Comparison of ENCODE assay signal across 29 cellular contexts in genomic region chr1:3031401-3032221, GRCh38. TPM values are rescaled to one million over a fixed set of nuclear protein-coding genes. Genes with fewer than 3 reads are reported as not detected.
DNase-seq lines count a peak whose midpoint lies in the region; ATAC-seq and TF ChIP-seq lines count a peak whose summit lies in the region.
"Had no signal": no experiment of that assay in that cellular context is flagged by ENCODE, and none has a peak within 500 bp of the region (broad histone marks: within the 10 kb centered on the region; RNA-seq: fewer than 3 reads in every experiment).

No MANE protein-coding gene starts in this region.

- no peak overlapping the region for H3K27ac Mint-ChIP-seq in activated T-cell treated with anti-CD3 and anti-CD28 coated beads, Interleukin-2, amount 50 U/mL, for 24 hours
- H3K27ac Mint-ChIP-seq in osteocyte (ENCODE audit: unreplicated experiment), result no peak overlapping the region
- H3K27ac Mint-ChIP-seq: activated naive CD8-positive, alpha-beta T cell; stimulated activated naive CD8-positive, alpha-beta T cell treated with anti-CD3 and anti-CD28 coated beads, Interleukin-15, Interleukin-2, amounts not matched to agents 100 ng/mL and 50 ng/mL, for 24 hours had no signal

- H3K9me3 ChIP-seq in tibial artery (no peaks in the 10 kb centered on the region), GM23248 (ENCODE audit: low read depth) (no peaks in the 10 kb centered on the region)
- H3K9me3 ChIP-seq: BE2C, heart left ventricle, pancreas, uterus had no signal

- in situ Hi-C loops in GM23248 (cut with MboI), result no loop called here

- no peaks in the 10 kb centered on the region for H3K27me3 Mint-ChIP-seq in activated T-cell treated with anti-CD3 and anti-CD28 coated beads, Interleukin-2, amount 50 U/mL, for 24 hours
- peaks cover 4% of the 10 kb centered on the region for H3K27me3 Mint-ChIP-seq in activated T-cell treated with anti-CD3 and anti-CD28 coated beads, Interleukin-2, amount 50 U/mL, for 4 hours (ENCODE audit: low read depth)
- H3K27me3 Mint-ChIP-seq in osteocyte (ENCODE audit: unreplicated experiment), result no peaks in the 10 kb centered on the region
- H3K27me3 Mint-ChIP-seq: activated naive CD8-positive, alpha-beta T cell; brain; stimulated activated naive CD8-positive, alpha-beta T cell treated with anti-CD3 and anti-CD28 coated beads, Interleukin-15, Interleukin-2, amounts not matched to agents 100 ng/mL and 50 ng/mL, for 24 hours had no signal

- peak; percentile 24 for DNase-seq in activated T-cell treated with anti-CD3 and anti-CD28 coated beads, Interleukin-2, amount 50 U/mL, for 24 hours
- no peak for DNase-seq in activated T-cell treated with anti-CD3 and anti-CD28 coated beads, Interleukin-2, amount 50 U/mL, for 4 hours
- DNase-seq in dorsolateral prefrontal cortex (peak in 6 of 10 donors; percentile 33 to 62 (median 48)), osteocyte (ENCODE audit: extremely low spot score, unreplicated experiment) (peak; percentile 84), tibial artery (peak; percentile 73 to 79), GM23248 (no peak), NAMALWA (ENCODE audit: low spot score) (no peak)
- DNase-seq: activated CD4-positive, CD25-positive, alpha-beta regulatory T cell; activated CD8-positive, alpha-beta T cell treated with anti-CD3 and anti-CD28 coated beads, Interleukin-2, amount 10 ng/mL, durations not matched to agents 7 days and 5 days; BE2C; NCI-H1436; NCI-H526; RPMI8226; stimulated activated CD4-positive, alpha-beta T cell treated with anti-CD3 and anti-CD28 coated beads, Interleukin-2, amount 100 ng/mL, for 48 hours; T-helper 9 cell; uterus had no signal

- H3K9ac ChIP-seq in GM23248, result no peak overlapping the region

- no peaks in the 10 kb centered on the region for H3K79me2 ChIP-seq in GM23248 (ENCODE audit: insufficient read depth)

- no peaks in the 10 kb centered on the region for H3K36me3 Mint-ChIP-seq in activated T-cell treated with anti-CD3 and anti-CD28 coated beads, Interleukin-2, amount 50 U/mL, for 24 hours (ENCODE audit: low read depth)
- H3K36me3 Mint-ChIP-seq in activated T-cell treated with anti-CD3 and anti-CD28 coated beads, Interleukin-2, amount 50 U/mL, for 4 hours (ENCODE audit: insufficient read depth), result no peaks in the 10 kb centered on the region
- no peaks in the 10 kb centered on the region for H3K36me3 Mint-ChIP-seq in osteocyte (ENCODE audit: unreplicated experiment)
- H3K36me3 Mint-ChIP-seq: activated naive CD8-positive, alpha-beta T cell; brain had no signal

- no peaks in the 10 kb centered on the region for H3K36me3 ChIP-seq in tibial artery
- H3K36me3 ChIP-seq in GM23248 (ENCODE audit: low read depth), result no peaks in the 10 kb centered on the region
- H3K36me3 ChIP-seq: BE2C, heart left ventricle, pancreas, uterus had no signal

- H3K4me3 Mint-ChIP-seq in activated T-cell treated with anti-CD3 and anti-CD28 coated beads, Interleukin-2, amount 50 U/mL, for 24 hours, result no peak overlapping the region
- H3K4me3 Mint-ChIP-seq in activated T-cell treated with anti-CD3 and anti-CD28 coated beads, Interleukin-2, amount 50 U/mL, for 4 hours, result no peak overlapping the region
- H3K4me3 Mint-ChIP-seq in osteocyte (ENCODE audit: unreplicated experiment), result no peak overlapping the region
- H3K4me3 Mint-ChIP-seq: activated CD8-positive, alpha-beta T cell treated with anti-CD3 and anti-CD28 coated beads, Interleukin-2, amount 10 ng/mL, durations not matched to agents 7 days and 5 days; activated naive CD8-positive, alpha-beta T cell; brain; stimulated activated naive CD8-positive, alpha-beta T cell treated with anti-CD3 and anti-CD28 coated beads, Interleukin-15, Interleukin-2, amounts not matched to agents 100 ng/mL and 50 ng/mL, for 24 hours had no signal

- H4K20me1 ChIP-seq in GM23248 (ENCODE audit: insufficient read depth), result no peaks in the 10 kb centered on the region

- H3F3A ChIP-seq in GM23248 (ENCODE audit: insufficient read depth), result no peaks in the 10 kb centered on the region

- peaks cover 19% of the 10 kb centered on the region for H3K4me1 Mint-ChIP-seq in activated T-cell treated with anti-CD3 and anti-CD28 coated beads, Interleukin-2, amount 50 U/mL, for 24 hours (ENCODE audit: low read depth)
- peaks cover 21% of the 10 kb centered on the region for H3K4me1 Mint-ChIP-seq in activated T-cell treated with anti-CD3 and anti-CD28 coated beads, Interleukin-2, amount 50 U/mL, for 4 hours (ENCODE audit: low read depth)
- no peaks in the 10 kb centered on the region for H3K4me1 Mint-ChIP-seq in osteocyte (ENCODE audit: unreplicated experiment)

- no peak overlapping the region for H3K4me2 ChIP-seq in GM23248 (ENCODE audit: unreplicated experiment)

- H3K9me3 Mint-ChIP-seq in activated T-cell treated with anti-CD3 and anti-CD28 coated beads, Interleukin-2, amount 50 U/mL, for 24 hours, result no peaks in the 10 kb centered on the region
- no peaks in the 10 kb centered on the region for H3K9me3 Mint-ChIP-seq in activated T-cell treated with anti-CD3 and anti-CD28 coated beads, Interleukin-2, amount 50 U/mL, for 4 hours
- no peaks in the 10 kb centered on the region for H3K9me3 Mint-ChIP-seq in osteocyte (ENCODE audit: unreplicated experiment)
- H3K9me3 Mint-ChIP-seq: stimulated activated naive CD8-positive, alpha-beta T cell treated with anti-CD3 and anti-CD28 coated beads, Interleukin-15, Interleukin-2, amounts not matched to agents 100 ng/mL and 50 ng/mL, for 24 hours had no signal

- H3K27ac ChIP-seq in dorsolateral prefrontal cortex, result peak overlapping the region; percentile 20 to 97 (median 86)
- H3K27ac ChIP-seq in tibial artery, result no peak overlapping the region
- H3K27ac ChIP-seq in GM23248, result no peak overlapping the region
- H3K27ac ChIP-seq: coronary artery, heart left ventricle, pancreas, skin epidermis, uterus had no signal

- H3K27me3 ChIP-seq in dorsolateral prefrontal cortex (peaks cover 0 to 24% (median 0%) of the 10 kb centered on the region in 45 donors), tibial artery (peaks cover 0 to 55% of the 10 kb centered on the region in 2 donors), GM23248 (replicated peaks; ENCODE audit: insufficient read depth) (no peaks in the 10 kb centered on the region; the same call in 1 of the 2 replicates)
- H3K27me3 ChIP-seq: pancreas had no signal

- no peaks in the 10 kb centered on the region for H3K9me2 ChIP-seq in GM23248 (ENCODE audit: insufficient read depth)

- WGBS in GM23248 (ENCODE audit: low coverage in 1 of 2, low lambda C conversion rate in 2 of 2, missing lambda C conversion rate in 2 of 2), 2 experiments, result 45 to 47% methylated on average over 33 to 35 of the region's 35 CpGs

- ATAC-seq in activated T-cell treated with anti-CD3 and anti-CD28 coated beads, Interleukin-2, amount 50 U/mL, for 4 hours, result no peak
- no peak for ATAC-seq in HG02623 (IDR thresholded peaks at IDR 0.05; ENCODE audit: unreplicated experiment)
- ATAC-seq: activated CD8-positive, alpha-beta T cell treated with anti-CD3 and anti-CD28 coated beads, Interleukin-2, amount 10 ng/mL, durations not matched to agents 7 days and 5 days; heart left ventricle; SK-N-SH treated with all-trans-retinoic acid at 6 μM for 48 hours had no signal

- H3K4me1 ChIP-seq in tibial artery (no peaks in the 10 kb centered on the region), GM23248 (ENCODE audit: insufficient read depth) (no peaks in the 10 kb centered on the region)
- H3K4me1 ChIP-seq: BE2C, heart left ventricle, pancreas, uterus had no signal

- intact Hi-C loops in dorsolateral prefrontal cortex (cut with DNase I) (no loop called here), tibial artery (cut with DNase I; ENCODE audit: low total_unique reads) (no loop called here)

- no peak for TF ChIP-seq CTCF in dorsolateral prefrontal cortex (IDR thresholded peaks at IDR 0.05 in 54 of 56, conservative IDR thresholded peaks at IDR 0.05 in 2 of 56; ENCODE audit: low read depth in 1 of 56, partially characterized antibody in 56 of 56)
- no peak for TF ChIP-seq CTCF in osteocyte (IDR thresholded peaks at IDR 0.05)
- no peak for TF ChIP-seq CTCF in tibial artery (IDR thresholded peaks at IDR 0.05)

- no peak overlapping the region for H2AFZ ChIP-seq in GM23248

- H3K4me3 ChIP-seq in dorsolateral prefrontal cortex (peak overlapping the region in 24 of 59 donors; percentile 7 to 53 (median 24)), tibial artery (no peak overlapping the region), GM23248 (no peak overlapping the region)
- H3K4me3 ChIP-seq: coronary artery, heart left ventricle, pancreas, skin epidermis, uterus had no signal

RNA-seq across cellular contexts. Expression of gene ACTRT2, which starts 10.3 kb away (rescaled TPM):
- total RNA-seq in activated T-cell treated with anti-CD3 and anti-CD28 coated beads, Interleukin-2, amount 50 U/mL, for 4 hours, result not detected
- total RNA-seq in dorsolateral prefrontal cortex (under 1 TPM in 1 of 120 experiments, not detected in 119; 0.32 TPM), osteocyte (not detected in 2 replicates)
- not detected in 2 replicates for total RNA-seq in GM23248 (2014; rRNA removed; shearing (Covaris generic))
- polyA plus RNA-seq in GM23248 (2016; fragmentation: Nextera tagmentation; extraction: Ambion mirVana), result not detected in 2 replicates
- total RNA-seq: A172; activated CD8-positive, alpha-beta T cell treated with anti-CD3 and anti-CD28 coated beads, Interleukin-2, amount 10 ng/mL, durations not matched to agents 7 days and 5 days; Daoy; heart left ventricle; lung microvascular endothelial cell; myocyte; pancreas; uterus had no signal
- polyA plus RNA-seq: heart left ventricle, pancreas had no signal

RNA-seq across cellular contexts. Expression of gene PRDM16, which starts 37.4 kb away (rescaled TPM):
- total RNA-seq in activated T-cell treated with anti-CD3 and anti-CD28 coated beads, Interleukin-2, amount 50 U/mL, for 4 hours, result under 1 TPM in 2 of 3 donors, not detected in 1; 0.05 to 0.22 TPM
- total RNA-seq in dorsolateral prefrontal cortex (10 to 100 TPM in 119 of 120 experiments, 1 to 10 TPM in 1; 9.8 to 52.0 (median 18.9) TPM), osteocyte (7.1 and 7.4 TPM in 2 replicates)
- total RNA-seq in GM23248 (2014; rRNA removed; shearing (Covaris generic)), result not detected in 2 replicates
- polyA plus RNA-seq in GM23248 (2016; fragmentation: Nextera tagmentation; extraction: Ambion mirVana), result 0.18 TPM in 1 of 2 replicates, not detected in the other
- total RNA-seq: lung microvascular endothelial cell, myocyte had no signal

Comparison
In these comparisons a context has a peak if more than half of its experiments do, and no peak if none do; other contexts are left out.
1. DNase-seq: peak in activated T-cell treated with anti-CD3 and anti-CD28 coated beads, Interleukin-2, amount 50 U/mL, for 24 hours (single experiment), dorsolateral prefrontal cortex (6 of 10), osteocyte (single experiment) and tibial artery (2 of 2); none in activated T-cell treated with anti-CD3 and anti-CD28 coated beads, Interleukin-2, amount 50 U/mL, for 4 hours (single experiment), GM23248 (single experiment) and NAMALWA (single experiment).
2. H3K27ac ChIP-seq: peak in dorsolateral prefrontal cortex (59 of 59); none in tibial artery (0 of 2) and GM23248 (single experiment).